Comparison of ENCODE assay signal across 8 cellular contexts in genomic region chr1:29236743-29236992, GRCh38. TPM values are rescaled to one million over a fixed set of nuclear protein-coding genes. Genes with fewer than 3 reads are reported as not detected.
A peak's percentile ranks its signal among the peaks of the same experiment; 100 is the strongest.
DNase-seq lines count a peak whose midpoint lies in the region; FAIRE-seq and TF ChIP-seq lines count a peak whose summit lies in the region.

No MANE protein-coding gene starts in this region.

- 2% methylated on average over 17 of the region's 21 CpGs for WGBS in suprapubic skin

- H3K27me3 ChIP-seq in suprapubic skin, result peaks cover 14% of the 10 kb centered on the region

- peak overlapping the region; percentile 54 to 86 for H3K9ac ChIP-seq in kidney (ENCODE audit: low read length in 2 of 2)

- DNase-seq in SIG-M5 treated with dmso at 0.1 percent for 504 hours (lab: John Stamatoyannopoulos, UW; ENCODE audit: unreplicated experiment) (peak; percentile 17), SIG-M5 (lab: John Stamatoyannopoulos, UW) (no peak), kidney (no peak), suprapubic skin (ENCODE audit: low spot score in 2 of 2) (no peak), NCI-H187 (lab: John Stamatoyannopoulos, UW) (no peak), amygdala (lab: John Stamatoyannopoulos, UW) (no peak)
- DNase-seq in activated T-helper 1 cell treated with anti-CD3 and anti-CD28 coated beads, Interleukin-12 subunit alpha, Interleukin-12 subunit beta, Interleukin-2, Interleukin-4 antibody, amounts not matched to agents 30 ng/mL and 10 ng/mL and 1 ng/mL, durations not matched to agents 14 hours and 24 hours and 36 hours (ENCODE audit: low spot score), result no peak
- DNase-seq in stimulated activated CD4-positive, alpha-beta T cell treated with anti-CD3 and anti-CD28 coated beads, Interleukin-4, amount 100 ng/mL, for 24 hours, result no peak

- H3K4me3 Mint-ChIP-seq in activated T-helper 1 cell treated with anti-CD3 and anti-CD28 coated beads, Interleukin-12 subunit alpha, Interleukin-12 subunit beta, Interleukin-2, Interleukin-4 antibody, amounts not matched to agents 30 ng/mL and 10 ng/mL and 1 ng/mL, durations not matched to agents 14 hours and 24 hours and 36 hours, result peak overlapping the region; percentile 73

- H3K27ac Mint-ChIP-seq in activated T-helper 1 cell treated with anti-CD3 and anti-CD28 coated beads, Interleukin-12 subunit alpha, Interleukin-12 subunit beta, Interleukin-2, Interleukin-4 antibody, amounts not matched to agents 30 ng/mL and 10 ng/mL and 1 ng/mL, durations not matched to agents 14 hours and 24 hours and 36 hours, result peak overlapping the region; percentile 7

- no peaks in the 10 kb centered on the region for H3K9me3 Mint-ChIP-seq in activated T-helper 1 cell treated with anti-CD3 and anti-CD28 coated beads, Interleukin-12 subunit alpha, Interleukin-12 subunit beta, Interleukin-2, Interleukin-4 antibody, amounts not matched to agents 30 ng/mL and 10 ng/mL and 1 ng/mL, durations not matched to agents 14 hours and 24 hours and 36 hours

- peaks cover 1% of the 10 kb centered on the region for H3K36me3 Mint-ChIP-seq in activated T-helper 1 cell treated with anti-CD3 and anti-CD28 coated beads, Interleukin-12 subunit alpha, Interleukin-12 subunit beta, Interleukin-2, Interleukin-4 antibody, amounts not matched to agents 30 ng/mL and 10 ng/mL and 1 ng/mL, durations not matched to agents 14 hours and 24 hours and 36 hours (ENCODE audit: low read depth)

- H3K27me3 Mint-ChIP-seq in activated T-helper 1 cell treated with anti-CD3 and anti-CD28 coated beads, Interleukin-12 subunit alpha, Interleukin-12 subunit beta, Interleukin-2, Interleukin-4 antibody, amounts not matched to agents 30 ng/mL and 10 ng/mL and 1 ng/mL, durations not matched to agents 14 hours and 24 hours and 36 hours (ENCODE audit: insufficient read depth), result peaks cover 57% of the 10 kb centered on the region

- peaks cover 13% of the 10 kb centered on the region for H3K4me1 Mint-ChIP-seq in activated T-helper 1 cell treated with anti-CD3 and anti-CD28 coated beads, Interleukin-12 subunit alpha, Interleukin-12 subunit beta, Interleukin-2, Interleukin-4 antibody, amounts not matched to agents 30 ng/mL and 10 ng/mL and 1 ng/mL, durations not matched to agents 14 hours and 24 hours and 36 hours (ENCODE audit: low read depth)

- H3K9me3 ChIP-seq in kidney (ENCODE audit: control insufficient read depth in 1 of 2, low read length in 2 of 2) (no peaks in the 10 kb centered on the region), suprapubic skin (no peaks in the 10 kb centered on the region)

- H3K4me3 ChIP-seq in kidney (ENCODE audit: low read length in 2 of 2) (peak overlapping the region; percentile 88 to 95), suprapubic skin (peak overlapping the region; percentile 71)

- H3K27ac ChIP-seq in kidney (ENCODE audit: low read depth in 2 of 2, low read length in 2 of 2) (peak overlapping the region in 1 of 2 donors; percentile 14), suprapubic skin (peak overlapping the region; percentile 36)

- H3K36me3 ChIP-seq in kidney (ENCODE audit: control insufficient read depth in 1 of 2, insufficient read depth in 2 of 2, low read length in 2 of 2) (no peaks in the 10 kb centered on the region), suprapubic skin (no peaks in the 10 kb centered on the region)

- no peak for FAIRE-seq in kidney (lab: Jason Lieb, UNC)

- TF ChIP-seq CTCF in kidney (IDR thresholded peaks at IDR 0.05; ENCODE audit: borderline replicate concordance, extremely low read depth, insufficient read depth) (no peak), suprapubic skin (IDR thresholded peaks at IDR 0.05) (no peak)

- TF ChIP-seq POLR2A in suprapubic skin (IDR thresholded peaks at IDR 0.05), result no peak

- TF ChIP-seq EP300 in suprapubic skin (IDR thresholded peaks at IDR 0.05), result no peak

- H3K4me1 ChIP-seq in kidney (ENCODE audit: control insufficient read depth in 1 of 2, insufficient read depth in 1 of 2, low read depth in 1 of 2, low read length in 2 of 2) (peaks cover 4 to 18% of the 10 kb centered on the region in 2 donors), suprapubic skin (peaks cover 28% of the 10 kb centered on the region)

- intact Hi-C loops in activated T-helper 1 cell treated with anti-CD3 and anti-CD28 coated beads, Interleukin-12 subunit alpha, Interleukin-12 subunit beta, Interleukin-2, Interleukin-4 antibody, amounts not matched to agents 30 ng/mL and 10 ng/mL and 1 ng/mL, durations not matched to agents 14 hours and 24 hours and 36 hours (cut with micrococcal nuclease), result loop anchor here (1.0 to 10.0 kb wide), 9 partner anchors 104 to 1548 kb away; no protein-coding TSS in a partner anchor
- intact Hi-C loops in kidney (cut with DNase I), result loop anchor here (10.0 kb wide), 1 partner anchor 1468 kb away; no protein-coding TSS in a partner anchor

RNA-seq across cellular contexts. Expression of gene PTPRU, which starts 0.3 kb away (rescaled TPM):
- 0.67 and 0.76 TPM in 2 replicates for total RNA-seq in activated T-helper 1 cell treated with anti-CD3 and anti-CD28 coated beads, Interleukin-12 subunit alpha, Interleukin-12 subunit beta, Interleukin-2, Interleukin-4 antibody, amounts not matched to agents 30 ng/mL and 10 ng/mL and 1 ng/mL, durations not matched to agents 14 hours and 24 hours and 36 hours
- total RNA-seq in kidney (53.6 TPM), suprapubic skin (10 to 100 TPM; 15.0 to 46.7 (median 29.0) TPM)
- polyA plus RNA-seq in kidney (ENCODE audit: insufficient read depth, low read depth, low replicate concordance), result 3.7 TPM

RNA-seq across cellular contexts. Expression of gene MECR, which starts 5.9 kb away (rescaled TPM):
- 34.5 and 36.4 TPM in 2 replicates for total RNA-seq in activated T-helper 1 cell treated with anti-CD3 and anti-CD28 coated beads, Interleukin-12 subunit alpha, Interleukin-12 subunit beta, Interleukin-2, Interleukin-4 antibody, amounts not matched to agents 30 ng/mL and 10 ng/mL and 1 ng/mL, durations not matched to agents 14 hours and 24 hours and 36 hours
- 27.7 TPM for total RNA-seq in kidney
- 42.6 TPM for polyA plus RNA-seq in kidney (ENCODE audit: insufficient read depth, low read depth, low replicate concordance)
- total RNA-seq in suprapubic skin, result 10 to 100 TPM; 23.1 to 39.3 (median 33.6) TPM

RNA-seq across cellular contexts. Expression of gene SRSF4, which starts 55.0 kb away (rescaled TPM):
- 129 and 135 TPM in 2 replicates for total RNA-seq in activated T-helper 1 cell treated with anti-CD3 and anti-CD28 coated beads, Interleukin-12 subunit alpha, Interleukin-12 subunit beta, Interleukin-2, Interleukin-4 antibody, amounts not matched to agents 30 ng/mL and 10 ng/mL and 1 ng/mL, durations not matched to agents 14 hours and 24 hours and 36 hours
- total RNA-seq in kidney, result 72.3 TPM
- 48.4 TPM for polyA plus RNA-seq in kidney (ENCODE audit: insufficient read depth, low read depth, low replicate concordance)
- total RNA-seq in suprapubic skin, result 10 to 100 TPM; 45.7 to 86.1 (median 60.5) TPM
